1 cellular context compared by ENCODE assay signal in the genomic region with DNA sequence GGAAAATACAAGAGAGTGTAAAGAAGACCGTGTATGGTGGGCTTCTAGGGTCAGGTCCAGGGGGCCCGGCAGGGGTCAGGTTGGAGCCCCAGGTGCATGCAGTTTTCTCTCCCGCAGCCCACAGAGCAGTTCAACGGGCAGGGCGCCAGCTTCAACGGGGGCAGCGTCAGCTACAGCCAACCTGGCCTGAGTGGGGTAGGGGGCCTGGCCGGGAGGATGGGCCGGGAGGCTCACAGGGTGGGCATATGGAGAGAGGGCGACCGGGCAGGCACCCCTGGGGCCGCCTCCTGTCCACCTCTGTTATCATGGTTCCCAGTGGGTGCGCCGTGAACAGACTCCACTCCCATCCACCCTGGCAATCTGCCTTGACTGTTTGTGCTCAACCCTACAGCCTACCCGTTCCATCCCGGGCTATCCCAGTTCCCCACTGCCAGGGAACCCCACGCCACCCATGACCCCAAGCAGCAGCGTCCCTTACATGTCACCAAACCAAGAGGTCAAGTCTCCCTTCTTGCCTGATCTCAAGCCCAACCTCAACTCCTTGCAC.
TF ChIP-seq lines count a peak whose summit lies in the region.

No MANE protein-coding gene starts in this region.

TF ChIP-seq in HCT116, 20 proteins besides CTCF, POLR2A, EP300 and RAD21 (continued from another document):
- no peak for TF ChIP-seq TCF7L2 (IDR thresholded peaks at IDR 0.05; ENCODE audit: borderline replicate concordance, extremely low read depth, insufficient read depth, insufficient read length)
